Comparison of ENCODE assay signal across 26 cellular contexts in the genomic region with DNA sequence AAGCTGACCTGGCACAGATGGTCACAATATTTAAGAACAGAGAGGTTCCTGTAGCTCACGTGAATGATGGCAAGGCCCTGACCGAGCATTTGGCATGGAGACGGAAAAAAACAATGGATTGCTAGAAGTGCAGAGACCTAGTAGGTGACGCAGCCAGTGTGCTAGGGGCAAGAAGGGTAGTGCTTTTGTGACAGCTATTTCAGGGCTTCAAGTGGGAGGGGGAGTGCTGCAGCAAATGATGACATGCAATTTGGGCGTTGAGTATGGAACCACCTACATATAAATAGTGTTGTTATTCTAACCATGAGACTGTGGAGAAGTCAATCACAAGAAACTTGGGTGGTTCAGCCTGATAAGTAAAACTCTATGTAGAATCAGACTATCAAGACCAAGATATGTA.
"Had no signal": no experiment of that assay in that cellular context is flagged by ENCODE, and none has a peak within 500 bp of the region (broad histone marks: within the 10 kb centered on the region; RNA-seq: fewer than 3 reads in every experiment).

No MANE protein-coding gene starts in this region.

- H3K27me3 Mint-ChIP-seq: activated CD4-positive, alpha-beta memory T cell treated with anti-CD3 and anti-CD28 coated beads for 36 hours; activated CD4-positive, alpha-beta T cell treated with anti-CD3 and anti-CD28 coated beads for 36 hours; activated CD4-positive, alpha-beta T cell treated with anti-CD3 and anti-CD28 coated beads, Interleukin-2, amount 10 ng/mL, durations not matched to agents 24 days and 14 days; activated CD8-positive, alpha-beta memory T cell treated with anti-CD3 and anti-CD28 coated beads, Interleukin-2, amount 10 ng/mL, durations not matched to agents 7 days and 5 days; activated naive CD4-positive, alpha-beta T cell treated with anti-CD3 and anti-CD28 coated beads, Interleukin-2, amount 50 U/mL, for 24 hours had no signal

- ATAC-seq: activated CD4-positive, alpha-beta T cell treated with anti-CD3 and anti-CD28 coated beads for 36 hours; activated CD8-positive, alpha-beta memory T cell treated with anti-CD3 and anti-CD28 coated beads, Interleukin-2, amount 10 ng/mL, durations not matched to agents 7 days and 5 days; activated CD8-positive, alpha-beta T cell treated with anti-CD3 and anti-CD28 coated beads, Interleukin-2, amount 10 ng/mL, durations not matched to agents 7 days and 5 days; body of pancreas; gastroesophageal sphincter had no signal

- H3K27ac Mint-ChIP-seq: activated CD4-positive, alpha-beta memory T cell treated with anti-CD3 and anti-CD28 coated beads for 36 hours; activated CD4-positive, alpha-beta T cell treated with anti-CD3 and anti-CD28 coated beads for 36 hours; activated CD4-positive, alpha-beta T cell treated with anti-CD3 and anti-CD28 coated beads, Interleukin-2, amount 10 ng/mL, durations not matched to agents 24 days and 14 days; activated CD8-positive, alpha-beta memory T cell treated with anti-CD3 and anti-CD28 coated beads, Interleukin-2, amount 10 ng/mL, durations not matched to agents 7 days and 5 days; activated CD8-positive, alpha-beta T cell treated with anti-CD3 and anti-CD28 coated beads, Interleukin-2, amount 10 ng/mL, durations not matched to agents 7 days and 5 days; activated naive CD4-positive, alpha-beta T cell treated with anti-CD3 and anti-CD28 coated beads for 36 hours; activated naive CD4-positive, alpha-beta T cell treated with anti-CD3 and anti-CD28 coated beads, Interleukin-2, amount 50 U/mL, for 24 hours; activated T-helper 1 cell treated with anti-CD3 and anti-CD28 coated beads, Interleukin-12 subunit alpha, Interleukin-12 subunit beta, Interleukin-2, Interleukin-4 antibody, amounts not matched to agents 30 ng/mL and 10 ng/mL and 1 ng/mL, durations not matched to agents 14 hours and 24 hours and 36 hours; activated T-helper 2 cell treated with anti-CD3 and anti-CD28 coated beads, Interferon-gamma antibody, Interleukin-2, Interleukin-4, amounts not matched to agents 10 μg/mL and 5 μg/mL and 100 μg/mL, durations not matched to agents 14 hours and 24 hours and 36 hours had no signal

- DNase-seq: activated CD4-positive, alpha-beta memory T cell treated with anti-CD3 and anti-CD28 coated beads for 36 hours; activated CD4-positive, alpha-beta T cell treated with anti-CD3 and anti-CD28 coated beads for 36 hours; activated CD4-positive, alpha-beta T cell treated with anti-CD3 and anti-CD28 coated beads, Interleukin-2, amount 10 ng/mL, durations not matched to agents 24 days and 14 days; activated CD4-positive, CD25-positive, alpha-beta regulatory T cell; activated CD4-positive, CD25-positive, alpha-beta regulatory T cell treated with anti-CD3 and anti-CD28 coated beads, Interleukin-2, amount 50 U/mL, for 72 hours; activated CD8-positive, alpha-beta memory T cell treated with anti-CD3 and anti-CD28 coated beads, Interleukin-2, amount 10 ng/mL, durations not matched to agents 7 days and 5 days; activated CD8-positive, alpha-beta memory T cell treated with anti-CD3 and anti-CD28 coated beads, Interleukin-2, amount 50 U/mL, for 4 hours; activated CD8-positive, alpha-beta T cell treated with anti-CD3 and anti-CD28 coated beads, Interleukin-2, amount 10 ng/mL, durations not matched to agents 7 days and 5 days; activated effector memory CD4-positive, alpha-beta T cell treated with anti-CD3 and anti-CD28 coated beads, Interleukin-2, amount 50 U/mL, for 16 hours; activated naive CD4-positive, alpha-beta T cell treated with anti-CD3 and anti-CD28 coated beads for 36 hours; activated T-cell treated with anti-CD3 and anti-CD28 coated beads, Interleukin-2, amount 50 U/mL, for 1 hour; activated T-cell treated with anti-CD3 and anti-CD28 coated beads, Interleukin-2, amount 50 U/mL, for 48 hours; adrenal gland; aorta; body of pancreas; central memory CD4-positive, alpha-beta T cell; cerebellar nuclear complex; colonic mucosa; effector CD8-positive, alpha-beta T cell; esophagus squamous epithelium; foreskin melanocyte; T-helper 2 cell had no signal

- H3K4me1 Mint-ChIP-seq: activated CD4-positive, alpha-beta T cell treated with anti-CD3 and anti-CD28 coated beads for 36 hours; activated naive CD4-positive, alpha-beta T cell treated with anti-CD3 and anti-CD28 coated beads, Interleukin-2, amount 50 U/mL, for 24 hours had no signal

- H3K36me3 Mint-ChIP-seq: activated CD8-positive, alpha-beta memory T cell treated with anti-CD3 and anti-CD28 coated beads, Interleukin-2, amount 10 ng/mL, durations not matched to agents 7 days and 5 days had no signal

- H3K9me3 Mint-ChIP-seq: activated CD4-positive, alpha-beta memory T cell treated with anti-CD3 and anti-CD28 coated beads for 36 hours; activated CD4-positive, alpha-beta T cell treated with anti-CD3 and anti-CD28 coated beads, Interleukin-2, amount 10 ng/mL, durations not matched to agents 24 days and 14 days; activated naive CD4-positive, alpha-beta T cell treated with anti-CD3 and anti-CD28 coated beads for 36 hours; activated naive CD4-positive, alpha-beta T cell treated with anti-CD3 and anti-CD28 coated beads, Interleukin-2, amount 50 U/mL, for 24 hours; activated T-helper 1 cell treated with anti-CD3 and anti-CD28 coated beads, Interleukin-12 subunit alpha, Interleukin-12 subunit beta, Interleukin-2, Interleukin-4 antibody, amounts not matched to agents 30 ng/mL and 10 ng/mL and 1 ng/mL, durations not matched to agents 14 hours and 24 hours and 36 hours; activated T-helper 2 cell treated with anti-CD3 and anti-CD28 coated beads, Interferon-gamma antibody, Interleukin-2, Interleukin-4, amounts not matched to agents 10 μg/mL and 5 μg/mL and 100 μg/mL, durations not matched to agents 14 hours and 24 hours and 36 hours had no signal

- H3K4me3 Mint-ChIP-seq: activated CD4-positive, alpha-beta memory T cell treated with anti-CD3 and anti-CD28 coated beads for 36 hours; activated CD4-positive, alpha-beta T cell treated with anti-CD3 and anti-CD28 coated beads for 36 hours; activated CD4-positive, alpha-beta T cell treated with anti-CD3 and anti-CD28 coated beads, Interleukin-2, amount 10 ng/mL, durations not matched to agents 24 days and 14 days; activated CD8-positive, alpha-beta memory T cell treated with anti-CD3 and anti-CD28 coated beads, Interleukin-2, amount 10 ng/mL, durations not matched to agents 7 days and 5 days; activated CD8-positive, alpha-beta T cell treated with anti-CD3 and anti-CD28 coated beads, Interleukin-2, amount 10 ng/mL, durations not matched to agents 7 days and 5 days; activated naive CD4-positive, alpha-beta T cell treated with anti-CD3 and anti-CD28 coated beads for 36 hours; activated naive CD4-positive, alpha-beta T cell treated with anti-CD3 and anti-CD28 coated beads, Interleukin-2, amount 50 U/mL, for 24 hours; activated T-helper 1 cell treated with anti-CD3 and anti-CD28 coated beads, Interleukin-12 subunit alpha, Interleukin-12 subunit beta, Interleukin-2, Interleukin-4 antibody, amounts not matched to agents 30 ng/mL and 10 ng/mL and 1 ng/mL, durations not matched to agents 14 hours and 24 hours and 36 hours had no signal
